1 cellular context compared by ENCODE assay signal in genomic region chr5:137461636-137462596, GRCh38.
TF ChIP-seq lines count a peak whose summit lies in the region.

No MANE protein-coding gene starts in this region.

TF ChIP-seq in GM12878, 131 proteins besides CTCF, POLR2A, EP300 and RAD21 (continued from another document):
- TF ChIP-seq CUX1 (IDR thresholded peaks at IDR 0.05; ENCODE audit: insufficient replicate concordance, low read depth, low read length): no peak
